In the genomic region with DNA sequence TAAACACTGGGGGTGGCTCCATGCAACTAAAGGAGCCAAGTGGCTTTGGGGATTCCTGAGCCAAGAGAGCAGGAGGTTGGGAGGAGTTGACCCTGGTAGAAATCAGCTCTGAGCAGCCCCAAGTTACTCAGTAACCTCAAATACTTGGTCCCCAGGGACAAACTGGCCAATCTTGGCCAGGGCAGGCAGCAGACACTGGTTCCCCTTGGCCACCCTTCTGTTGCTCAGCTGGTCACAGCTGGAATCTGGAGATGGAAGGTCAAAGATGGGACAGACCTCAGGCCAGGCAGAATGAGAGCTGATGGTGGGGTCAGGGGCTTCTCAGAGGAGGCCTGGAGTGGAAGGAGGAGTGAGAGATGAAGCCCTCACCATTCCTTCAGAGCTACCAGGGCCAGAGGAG, we compare ENCODE assay signal across 1 cellular context.
TF ChIP-seq lines count a peak whose summit lies in the region.

No MANE protein-coding gene starts in this region.

TF ChIP-seq in HepG2, 621 proteins besides CTCF, POLR2A, EP300 and RAD21 (continued from another document):
- no peak for TF ChIP-seq FOXK2 (IDR thresholded peaks at IDR 0.05)
- peak; percentile 8; the same call in 1 of the 2 replicates for TF ChIP-seq NR2F6 (IDR thresholded peaks at IDR 0.05)
- no peak for TF ChIP-seq NR2F6 (CRISPR knock-in tag; IDR thresholded peaks at IDR 0.05)
- TF ChIP-seq, protein P1, sequence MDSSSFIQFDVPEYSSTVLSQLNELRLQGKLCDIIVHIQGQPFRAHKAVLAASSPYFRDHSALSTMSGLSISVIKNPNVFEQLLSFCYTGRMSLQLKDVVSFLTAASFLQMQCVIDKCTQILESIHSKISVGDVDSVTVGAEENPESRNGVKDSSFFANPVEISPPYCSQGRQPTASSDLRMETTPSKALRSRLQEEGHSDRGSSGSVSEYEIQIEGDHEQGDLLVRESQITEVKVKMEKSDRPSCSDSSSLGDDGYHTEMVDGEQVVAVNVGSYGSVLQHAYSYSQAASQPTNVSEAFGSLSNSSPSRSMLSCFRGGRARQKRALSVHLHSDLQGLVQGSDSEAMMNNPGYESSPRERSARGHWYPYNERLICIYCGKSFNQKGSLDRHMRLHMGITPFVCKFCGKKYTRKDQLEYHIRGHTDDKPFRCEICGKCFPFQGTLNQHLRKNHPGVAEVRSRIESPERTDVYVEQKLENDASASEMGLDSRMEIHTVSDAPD (CRISPR knock-in tag; IDR thresholded peaks at IDR 0.05) = no peak
- TF ChIP-seq, protein P2, sequence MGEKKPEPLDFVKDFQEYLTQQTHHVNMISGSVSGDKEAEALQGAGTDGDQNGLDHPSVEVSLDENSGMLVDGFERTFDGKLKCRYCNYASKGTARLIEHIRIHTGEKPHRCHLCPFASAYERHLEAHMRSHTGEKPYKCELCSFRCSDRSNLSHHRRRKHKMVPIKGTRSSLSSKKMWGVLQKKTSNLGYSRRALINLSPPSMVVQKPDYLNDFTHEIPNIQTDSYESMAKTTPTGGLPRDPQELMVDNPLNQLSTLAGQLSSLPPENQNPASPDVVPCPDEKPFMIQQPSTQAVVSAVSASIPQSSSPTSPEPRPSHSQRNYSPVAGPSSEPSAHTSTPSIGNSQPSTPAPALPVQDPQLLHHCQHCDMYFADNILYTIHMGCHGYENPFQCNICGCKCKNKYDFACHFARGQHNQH (CRISPR knock-in tag; IDR thresholded peaks at IDR 0.05) = no peak
- 0 out of 2 replicates have a peak, but pooled peaks have one; percentile 34 for TF ChIP-seq POLR2AphosphoS5 (IDR thresholded peaks at IDR 0.05; ENCODE audit: low read depth, low read length)
- TF ChIP-seq, protein P3, sequence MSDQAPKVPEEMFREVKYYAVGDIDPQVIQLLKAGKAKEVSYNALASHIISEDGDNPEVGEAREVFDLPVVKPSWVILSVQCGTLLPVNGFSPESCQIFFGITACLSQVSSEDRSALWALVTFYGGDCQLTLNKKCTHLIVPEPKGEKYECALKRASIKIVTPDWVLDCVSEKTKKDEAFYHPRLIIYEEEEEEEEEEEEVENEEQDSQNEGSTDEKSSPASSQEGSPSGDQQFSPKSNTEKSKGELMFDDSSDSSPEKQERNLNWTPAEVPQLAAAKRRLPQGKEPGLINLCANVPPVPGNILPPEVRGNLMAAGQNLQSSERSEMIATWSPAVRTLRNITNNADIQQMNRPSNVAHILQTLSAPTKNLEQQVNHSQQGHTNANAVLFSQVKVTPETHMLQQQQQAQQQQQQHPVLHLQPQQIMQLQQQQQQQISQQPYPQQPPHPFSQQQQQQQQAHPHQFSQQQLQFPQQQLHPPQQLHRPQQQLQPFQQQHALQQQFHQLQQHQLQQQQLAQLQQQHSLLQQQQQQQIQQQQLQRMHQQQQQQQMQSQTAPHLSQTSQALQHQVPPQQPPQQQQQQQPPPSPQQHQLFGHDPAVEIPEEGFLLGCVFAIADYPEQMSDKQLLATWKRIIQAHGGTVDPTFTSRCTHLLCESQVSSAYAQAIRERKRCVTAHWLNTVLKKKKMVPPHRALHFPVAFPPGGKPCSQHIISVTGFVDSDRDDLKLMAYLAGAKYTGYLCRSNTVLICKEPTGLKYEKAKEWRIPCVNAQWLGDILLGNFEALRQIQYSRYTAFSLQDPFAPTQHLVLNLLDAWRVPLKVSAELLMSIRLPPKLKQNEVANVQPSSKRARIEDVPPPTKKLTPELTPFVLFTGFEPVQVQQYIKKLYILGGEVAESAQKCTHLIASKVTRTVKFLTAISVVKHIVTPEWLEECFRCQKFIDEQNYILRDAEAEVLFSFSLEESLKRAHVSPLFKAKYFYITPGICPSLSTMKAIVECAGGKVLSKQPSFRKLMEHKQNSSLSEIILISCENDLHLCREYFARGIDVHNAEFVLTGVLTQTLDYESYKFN (CRISPR knock-in tag; conservative IDR thresholded peaks at IDR 0.05) = 0 out of 2 replicates have a peak, but pooled peaks have one; percentile 21
- TF ChIP-seq ZNF557 (CRISPR knock-in tag; IDR thresholded peaks at IDR 0.05) = no peak
